In genomic region chr17:57998234-57998746, GRCh38 we compare ENCODE assay signal across 2 cellular contexts.
A peak's percentile ranks its signal among the peaks of the same experiment; 100 is the strongest.
TF ChIP-seq lines count a peak whose summit lies in the region.

No MANE protein-coding gene starts in this region.

TF ChIP-seq in GM12891, 5 proteins besides CTCF, POLR2A, EP300 and RAD21:
- TF ChIP-seq POLR2AphosphoS5 (IDR thresholded peaks at IDR 0.05; ENCODE audit: low read depth, low read length) (no peak), SPI1 (IDR thresholded peaks at IDR 0.05; ENCODE audit: low read depth, low read length) (no peak), TAF1 (IDR thresholded peaks at IDR 0.05; ENCODE audit: low read depth, low read length) (no peak), POU2F2 (IDR thresholded peaks at IDR 0.05; ENCODE audit: low read depth, low read length) (no peak), PAX5 (IDR thresholded peaks at IDR 0.05; ENCODE audit: insufficient read depth, low read length, severe bottlenecking) (no peak)

TF ChIP-seq in HCT116, 20 proteins besides CTCF, POLR2A, EP300 and RAD21:
- TF ChIP-seq JUND (IDR thresholded peaks at IDR 0.05) (0 out of 2 replicates have a peak, but pooled peaks have one; percentile 4), ZFX (IDR thresholded peaks at IDR 0.05) (no peak), POLR2AphosphoS5 (IDR thresholded peaks at IDR 0.05; ENCODE audit: low read depth, low read length) (peak; percentile 44; the same call in 1 of the 2 replicates)
